ENCODE assay signal across 19 cellular contexts in the genomic region with DNA sequence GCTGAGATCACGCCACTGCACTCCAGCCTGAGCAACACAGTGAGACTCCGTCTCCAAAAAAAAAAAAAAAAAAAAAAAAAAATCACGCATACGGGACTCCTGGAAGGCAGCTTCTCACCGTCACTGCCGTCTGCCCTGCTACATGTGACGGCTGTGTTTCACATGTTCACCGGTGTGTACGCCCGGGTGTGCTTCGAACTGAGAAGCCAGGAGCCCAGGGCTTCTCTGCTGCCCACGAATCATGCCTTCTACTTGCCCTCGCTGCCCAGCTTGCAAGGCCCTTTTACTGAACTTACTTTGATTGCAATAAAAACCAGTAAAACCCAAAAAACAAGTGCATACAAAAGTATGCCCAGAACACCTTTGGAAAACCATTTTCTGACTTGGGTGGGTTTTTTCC. TPM values are rescaled to one million over a fixed set of nuclear protein-coding genes. Genes with fewer than 3 reads are reported as not detected.
A peak's percentile ranks its signal among the peaks of the same experiment; 100 is the strongest.
DNase-seq lines count a peak whose midpoint lies in the region; ATAC-seq and TF ChIP-seq lines count a peak whose summit lies in the region.
"Had no signal": no experiment of that assay in that cellular context is flagged by ENCODE, and none has a peak within 500 bp of the region (broad histone marks: within the 10 kb centered on the region; RNA-seq: fewer than 3 reads in every experiment).

No MANE protein-coding gene starts in this region.

- peaks cover 30% of the 10 kb centered on the region for H3K27me3 ChIP-seq in colonic mucosa
- H3K27me3 ChIP-seq: upper lobe of right lung had no signal

- no peak for TF ChIP-seq CTCF in colonic mucosa (IDR thresholded peaks at IDR 0.05)

- H3K4me3 ChIP-seq in colonic mucosa: no peak overlapping the region
- H3K4me3 ChIP-seq: ascending aorta, GM23248, K562, left lung, smooth muscle cell, upper lobe of right lung had no signal

- no peak for ATAC-seq in activated CD4-positive, CD25-positive, alpha-beta regulatory T cell treated with anti-CD3 and anti-CD28 coated beads, Interleukin-2, amount 50 U/mL, for 24 hours
- ATAC-seq in sciatic nerve: no peak
- ATAC-seq in HG02973 (IDR thresholded peaks at IDR 0.05; ENCODE audit: unreplicated experiment): no peak
- ATAC-seq in GM19023 (IDR thresholded peaks at IDR 0.05; ENCODE audit: unreplicated experiment): no peak
- no peak for ATAC-seq in GM18873 (IDR thresholded peaks at IDR 0.05; ENCODE audit: low FRiP score, unreplicated experiment)
- ATAC-seq: K562; stimulated activated naive B cell treated with anti-CD40 and anti-IgM and Interleukin-4, amounts not matched to agents 10 μg/mL and 1 μg/mL and 100 μg/mL, for 72 hours had no signal

- H3K27ac ChIP-seq in colonic mucosa: no peak overlapping the region
- H3K27ac ChIP-seq: ascending aorta, GM23248, left lung, upper lobe of right lung had no signal

- H3K9ac ChIP-seq in colonic mucosa (ENCODE audit: low read depth in 2 of 2, low read length in 2 of 2): no peak overlapping the region
- H3K9ac ChIP-seq: GM23248 had no signal

- peaks cover 8% of the 10 kb centered on the region for H3K4me1 ChIP-seq in colonic mucosa

- intact Hi-C loops in colonic mucosa (cut with DNase I) (no loop called here), sciatic nerve (cut with DNase I) (no loop called here)

- no peaks in the 10 kb centered on the region for H3K36me3 ChIP-seq in colonic mucosa
- H3K36me3 ChIP-seq: ascending aorta, left lung, upper lobe of right lung had no signal

- DNase-seq in activated CD4-positive, CD25-positive, alpha-beta regulatory T cell treated with anti-CD3 and anti-CD28 coated beads, Interleukin-2, amount 50 U/mL, for 72 hours: peak; percentile 11
- peak; percentile 28 for DNase-seq in COLO668 (lab: John Stamatoyannopoulos, UW; ENCODE audit: unreplicated experiment)
- peak; percentile 18 for DNase-seq in colonic mucosa
- peak; percentile 40 for DNase-seq in sciatic nerve (ENCODE audit: low spot score)
- DNase-seq: GDM1; stimulated activated naive B cell treated with anti-CD40 and anti-IgM and Interleukin-4, amounts not matched to agents 10 μg/mL and 1 μg/mL and 100 μg/mL, for 72 hours; T1000 had no signal

- H3K9me3 ChIP-seq in colonic mucosa: no peaks in the 10 kb centered on the region
- H3K9me3 ChIP-seq: ascending aorta, Caco-2, left lung, upper lobe of right lung had no signal

RNA-seq across cellular contexts. Expression of gene NKD2, which starts 5.8 kb away (rescaled TPM):
- total RNA-seq in colonic mucosa (1 to 10 TPM in 1 of 2 donors, under 1 TPM in 1; 0.94 to 1.9 TPM), sciatic nerve (0.89 TPM)
- total RNA-seq: chondrocyte, GM23248 had no signal
